ENCODE assay signal across 9 cellular contexts in genomic region chr1:236394016-236394481, GRCh38. TPM values are rescaled to one million over a fixed set of nuclear protein-coding genes. Genes with fewer than 3 reads are reported as not detected.
DNase-seq lines count a peak whose midpoint lies in the region; ATAC-seq, FAIRE-seq and TF ChIP-seq lines count a peak whose summit lies in the region.
"Had no signal": no experiment of that assay in that cellular context is flagged by ENCODE, and none has a peak within 500 bp of the region (broad histone marks: within the 10 kb centered on the region; RNA-seq: fewer than 3 reads in every experiment).

EDARADD (plus strand) TSS chr1:236394286; CDS start chr1:236394445, 159 bp downstream.

- no TSS peak for BruUV-seq in GM12878 (replicated peaks; lab: Mats Ljungman, UMichigan)

- SMC1A ChIA-PET in GM12878 (lab: Charles Lee; ENCODE audit: uncharacterized antibody, unreplicated experiment), result interaction anchor here (0.6 to 2.5 kb wide), 11 partner anchors 12 to 284 kb away, joined by 3 to 8 read pairs (median 3); no protein-coding TSS in a partner anchor

- no peak for ATAC-seq in A549
- ATAC-seq in GM12878, result no peak
- no peak for ATAC-seq in GM21723 (IDR thresholded peaks at IDR 0.05; ENCODE audit: unreplicated experiment)

- H3K27me3 ChIP-seq in HAP-1 (ENCODE audit: low read depth) (no peaks in the 10 kb centered on the region), GM12878 (replicated peaks in 1 of 2; ENCODE audit: control insufficient read depth in 2 of 2, insufficient read depth in 2 of 2, low read length in 1 of 2) (peaks cover 0 to 5% of the 10 kb centered on the region in 2 experiments; a peak in 2 of 4 replicates)

- H3K27ac Mint-ChIP-seq in mesothelial cell of epicardium, result peak within 1 kb of the TSS; percentile 86

- H3K4me2 ChIP-seq in A549 (peak within 1 kb of the TSS; percentile 79), GM12878 (ENCODE audit: control insufficient read depth, insufficient read depth) (peak within 1 kb of the TSS; percentile 90)

- TF ChIP-seq RAD21 in A549 (conservative IDR thresholded peaks at IDR 0.05 in 1 of 2, IDR thresholded peaks at IDR 0.05 in 1 of 2) (no peak), GM12878 (IDR thresholded peaks at IDR 0.05; ENCODE audit: insufficient read depth, low read depth, low read length) (no peak)

- H3K27ac ChIP-seq in A549 (peak within 1 kb of the TSS; percentile 72 to 83), GM12878 (ENCODE audit: control insufficient read depth, insufficient read depth) (no peak within 1 kb of the TSS)

- no peaks in the 10 kb centered on the region for H3K36me3 ChIP-seq in HAP-1 (replicated peaks)
- no peaks in the 10 kb centered on the region for H3K36me3 ChIP-seq in GM12878 (ENCODE audit: control insufficient read depth in 2 of 2, insufficient read depth in 2 of 2, low read length in 1 of 2)

- peaks cover 4% of the 10 kb centered on the region for H3K36me3 Mint-ChIP-seq in mesothelial cell of epicardium

- FAIRE-seq in A549 (lab: Jason Lieb, UNC), result no peak
- FAIRE-seq in GM12878 (lab: Jason Lieb, UNC), result no peak
- FAIRE-seq: colon had no signal

- peak within 1 kb of the TSS; percentile 83 for H2AFZ ChIP-seq in GM12878 (ENCODE audit: control insufficient read depth, low read depth, low read length)

- intact Hi-C loops in GM12878 (cut with micrococcal nuclease; ENCODE audit: unreplicated experiment), result no loop called here

- no peak for TF ChIP-seq CTCF in A549 (IDR thresholded peaks at IDR 0.05)
- TF ChIP-seq CTCF in GM12878 (IDR thresholded peaks at IDR 0.05 in 2 of 3, conservative IDR thresholded peaks at IDR 0.05 in 1 of 3; ENCODE audit: control insufficient read depth in 2 of 3, extremely low read depth in 1 of 3, insufficient read depth in 1 of 3, low read depth in 3 of 3, low read length in 3 of 3), result no peak
- TF ChIP-seq CTCF in mesothelial cell of epicardium (IDR thresholded peaks at IDR 0.05; ENCODE audit: unreplicated experiment), result no peak

- H3K9me3 Mint-ChIP-seq in mesothelial cell of epicardium, result no peaks in the 10 kb centered on the region

- peaks cover 15% of the 10 kb centered on the region for H3K27me3 Mint-ChIP-seq in mesothelial cell of epicardium (ENCODE audit: low read depth)

- H3K9ac ChIP-seq in GM12878 (ENCODE audit: control insufficient read depth, insufficient read depth, low read length), result peak within 1 kb of the TSS; percentile 63; the same call in 1 of the 2 replicates

- 76% methylated on average over 7 of the region's 7 CpGs for WGBS in A549 (ENCODE audit: missing lambda C conversion rate)
- WGBS in GM12878 (ENCODE audit: insufficient coverage, insufficient replicate concordance, low lambda C conversion rate, missing lambda C conversion rate), result 7% methylated on average over 7 of the region's 7 CpGs

- peak within 1 kb of the TSS; percentile 69 for H3K4me3 ChIP-seq in A549
- H3K4me3 ChIP-seq in HAP-1, result peak within 1 kb of the TSS; percentile 80
- H3K4me3 ChIP-seq in GM12878, result peak within 1 kb of the TSS; percentile 57

- no peaks in the 10 kb centered on the region for H3K9me3 ChIP-seq in A549
- no peaks in the 10 kb centered on the region for H3K9me3 ChIP-seq in HAP-1
- no peaks in the 10 kb centered on the region for H3K9me3 ChIP-seq in GM12878 (replicated peaks; ENCODE audit: control insufficient read depth, insufficient read depth, low read length)

- no peak for DNase-seq in A549 (ENCODE audit: low read depth in 1 of 2, low spot score in 1 of 2)
- DNase-seq in HAP-1 (ENCODE audit: low spot score in 2 of 2), result no peak
- no peak for DNase-seq in GM12878 (ENCODE audit: low read depth, low spot score)
- no peak for DNase-seq in mesothelial cell of epicardium (ENCODE audit: low spot score in 2 of 2, unreplicated experiment in 2 of 2)
- DNase-seq in HK-2 (ENCODE audit: unreplicated experiment), result no peak
- DNase-seq in retina, result no peak
- no peak for DNase-seq in HEK293T (ENCODE audit: extremely low spot score)

- TF ChIP-seq EP300 in A549 (IDR thresholded peaks at IDR 0.05) (no peak), GM12878 (IDR thresholded peaks at IDR 0.05; ENCODE audit: borderline replicate concordance in 1 of 2, control insufficient read depth in 1 of 2, low read depth in 2 of 2, low read length in 2 of 2) (no peak)

- H3K4me3 Mint-ChIP-seq in mesothelial cell of epicardium, result peak within 1 kb of the TSS; percentile 81

- TF ChIP-seq POLR2A in A549 (IDR thresholded peaks at IDR 0.05; ENCODE audit: low read length) (no peak), GM12878 (IDR thresholded peaks at IDR 0.05; ENCODE audit: low read depth, low read length) (no peak)

- H3K4me1 Mint-ChIP-seq in mesothelial cell of epicardium, result peaks cover 32% of the 10 kb centered on the region

- peaks cover 54% of the 10 kb centered on the region for H3K4me1 ChIP-seq in A549
- peaks cover 10% of the 10 kb centered on the region for H3K4me1 ChIP-seq in HAP-1
- 0 out of 2 replicates have a peak, but pooled peaks cover 2% of the 10 kb centered on the region for H3K4me1 ChIP-seq in GM12878 (ENCODE audit: control insufficient read depth, insufficient read depth, low read length)

- RAD21 ChIA-PET in GM12878 (lab: Charles Lee; ENCODE audit: unreplicated experiment), result interaction anchor here (0.8 to 1.5 kb wide), 5 partner anchors 13 to 626 kb away, joined by 3 to 10 read pairs (median 3); no protein-coding TSS in a partner anchor

- in situ Hi-C loops in HAP-1 (cut with MboI; ENCODE audit: low sequenced_read_pairs), result no loop called here
- in situ Hi-C loops in GM12878 (cut with MboI), result no loop called here

- POLR2A ChIA-PET in A549 (lab: Yijun Ruan, JAX), result interaction anchor here (1.3 kb wide), 1 partner anchor 112 kb away, joined by 3 read pairs; the partner anchor contains the start of gene ERO1B
- POLR2A ChIA-PET in GM12878 (lab: Charles Lee), result interaction anchor here (1.1 to 2.2 kb wide), 4 partner anchors 10 to 110 kb away, joined by 3 to 6 read pairs (median 4); no protein-coding TSS in a partner anchor
- POLR2A ChIA-PET in HEK293T (lab: Yijun Ruan, JAX), result interaction anchor here (0.7 to 3.2 kb wide), 10 partner anchors 10 to 253 kb away, joined by 3 to 13 read pairs (median 4); partner anchors contain the start of gene ERO1B

- CTCF ChIA-PET in A549 (lab: Yijun Ruan, JAX), result interaction anchor here (0.6 to 1.1 kb wide), 2 partner anchors 57 to 58 kb away, joined by 3 to 4 read pairs; no protein-coding TSS in a partner anchor
- CTCF ChIA-PET in GM12878 (lab: Yijun Ruan, JAX), result interaction anchor here (0.7 to 1.3 kb wide), 5 partner anchors 15 to 184 kb away, joined by 3 to 6 read pairs (median 3); no protein-coding TSS in a partner anchor
- CTCF ChIA-PET in HEK293T (lab: Yijun Ruan, JAX), result interaction anchor here (1.1 kb wide), 1 partner anchor 17 kb away, joined by 3 read pairs; no protein-coding TSS in a partner anchor

- no peaks in the 10 kb centered on the region for H3K79me2 ChIP-seq in GM12878 (ENCODE audit: control insufficient read depth, insufficient read depth, low read length)

- H4K20me1 ChIP-seq in GM12878 (ENCODE audit: control insufficient read depth, insufficient read depth), result no peaks in the 10 kb centered on the region

TF ChIP-seq in A549, 52 proteins besides CTCF, POLR2A, EP300 and RAD21 (continues in another document):
- TF ChIP-seq ZFP36 (IDR thresholded peaks at IDR 0.05; ENCODE audit: borderline replicate concordance, partially characterized antibody), result no peak

TF ChIP-seq in GM12878, 131 proteins besides CTCF, POLR2A, EP300 and RAD21 (continues in another document):
- TF ChIP-seq NBN (IDR thresholded peaks at IDR 0.05), result no peak

TF ChIP-seq in HEK293T, 16 proteins besides CTCF, POLR2A, EP300 and RAD21:
- TF ChIP-seq FOXK2 (IDR thresholded peaks at IDR 0.05), result no peak
TF ChIP-seq in HEK293T: peak in this region for 0.

RNA-seq across cellular contexts. Expression of gene EDARADD, which starts in this region (rescaled TPM):
- polyA plus RNA-seq in A549 (2011; rRNA removed) (5.8 and 7.2 TPM in 2 replicates), A549 (2017; fragmentation: RNase III; extraction: RNeasy Plus Mini Kit Qiagen cat#74134 plus additional on column Dnase treatment) (1.5 to 2.1 TPM (median 2.0 TPM) in 3 replicates), GM12878 (2011; rRNA removed) (5.1 and 5.2 TPM in 2 replicates), GM12878 (2014; fragmentation: Illumina TruSeq; extraction: Trizol) (5.0 and 5.8 TPM in 2 replicates), GM12878 (2014; fragmentation: Nextera tagmentation; extraction: Ambion mirVana) (1 to 10 TPM in 1 of 2 experiments, under 1 TPM in 1; 0.58 to 1.6 TPM), GM12878 (2014; rRNA removed) (3.4 and 4.0 TPM in 2 replicates), GM12878 (2016; fragmentation: Nextera tagmentation; extraction: Ambion mirVana) (1 to 10 TPM; 4.3 to 6.0 TPM)
- polyA plus RNA-seq in A549 (2012; cell fraction: cytosol; rRNA removed), result 1.1 and 1.3 TPM in 2 replicates
- polyA plus RNA-seq in A549 (2012; cell fraction: nucleus; rRNA removed), result 0.73 and 0.95 TPM in 2 replicates
- 6.2 and 6.8 TPM in 2 replicates for polyA minus RNA-seq in A549 (2011; rRNA and poly(A)+ RNA removed)
- 1.4 TPM in 2 replicates for total RNA-seq in GM12878 (2013; cell fraction: nucleolus; rRNA removed)
- total RNA-seq in GM12878 (2014; rRNA removed) (4.6 and 6.1 TPM in 2 replicates), GM12878 (2014; rRNA removed; fragmentation: Illumina TruSeq; extraction: Trizol) (3.9 and 4.8 TPM in 2 replicates), GM12878 (2021) (4.8 and 5.8 TPM in 2 replicates), mesothelial cell of epicardium (16.6 to 18.1 TPM (median 17.0 TPM) in 3 replicates)
- polyA plus RNA-seq in GM12878 (2011; ENCODE audit: low read depth), result 1.7 TPM
- polyA plus RNA-seq in GM12878 (2011; cell fraction: cytosol; rRNA removed), result 4.3 and 4.4 TPM in 2 replicates
- polyA plus RNA-seq in GM12878 (2011; cell fraction: nucleus; rRNA removed), result 2.3 and 3.6 TPM in 2 replicates
- polyA plus RNA-seq in GM12878 (2012), result 1.4 and 1.5 TPM in 2 replicates
- polyA minus RNA-seq in GM12878 (2011; rRNA and poly(A)+ RNA removed), result 4.6 and 5.9 TPM in 2 replicates
- polyA minus RNA-seq in GM12878 (2011; cell fraction: cytosol; rRNA and poly(A)+ RNA removed), result 1.7 and 2.5 TPM in 2 replicates
- polyA minus RNA-seq in GM12878 (2011; cell fraction: nucleus; rRNA and poly(A)+ RNA removed), result 1.9 and 2.3 TPM in 2 replicates
